34 cellular contexts compared by ENCODE assay signal in the genomic region with DNA sequence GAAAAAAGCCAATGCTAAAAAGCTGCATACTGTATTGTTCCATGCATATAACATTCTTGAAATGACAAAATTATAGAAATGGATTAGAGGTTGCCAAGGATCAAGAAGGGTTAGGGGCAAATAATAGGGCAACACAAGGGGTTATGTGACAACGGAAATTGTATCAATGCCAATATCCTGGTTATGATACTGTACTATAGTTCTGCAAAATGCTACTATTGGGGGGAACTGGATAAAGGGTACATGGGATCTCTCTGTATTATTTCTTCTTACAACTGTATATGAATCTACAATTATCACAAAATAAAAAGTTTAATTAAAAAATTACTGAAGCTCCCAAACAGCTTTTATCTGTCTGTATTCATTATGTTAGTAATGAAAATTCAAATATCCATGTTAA.
"Had no signal": no experiment of that assay in that cellular context is flagged by ENCODE, and none has a peak within 500 bp of the region (broad histone marks: within the 10 kb centered on the region; RNA-seq: fewer than 3 reads in every experiment).

No MANE protein-coding gene starts in this region.

- H3K36me3 ChIP-seq: adrenal gland, ascending aorta, brain microvascular endothelial cell, breast epithelium, cardiac muscle cell had no signal

- DNase-seq: activated effector memory CD4-positive, alpha-beta T cell treated with anti-CD3 and anti-CD28 coated beads, Interleukin-2, amount 50 U/mL, for 16 hours; activated effector memory CD4-positive, alpha-beta T cell treated with Interleukin-2 at 50 U/mL for 16 hours; activated gamma-delta T cell; activated gamma-delta T cell treated with Interleukin-2 at 50 U/mL for 16 hours; activated naive CD4-positive, alpha-beta T cell; activated naive CD4-positive, alpha-beta T cell treated with anti-CD3 and anti-CD28 coated beads for 36 hours; activated naive CD4-positive, alpha-beta T cell treated with anti-CD3 and anti-CD28 coated beads, Interleukin-2, amount 10 ng/mL, durations not matched to agents 7 days and 5 days; activated naive CD4-positive, alpha-beta T cell treated with anti-CD3 and anti-CD28 coated beads, Interleukin-2, amount 50 U/mL, for 16 hours; activated naive CD4-positive, alpha-beta T cell treated with Interleukin-2 at 50 U/mL for 16 hours; activated naive CD8-positive, alpha-beta T cell treated with anti-CD3 and anti-CD28 coated beads for 36 hours; activated naive CD8-positive, alpha-beta T cell treated with anti-CD3 and anti-CD28 coated beads, Interleukin-2, amount 10 ng/mL, durations not matched to agents 7 days and 5 days; activated naive CD8-positive, alpha-beta T cell treated with anti-CD3 and anti-CD28 coated beads, Interleukin-2, amount 50 U/mL, for 24 hours; activated T-cell treated with anti-CD3 and anti-CD28 coated beads, Interleukin-2, amount 50 U/mL, for 1 hour; activated T-cell treated with anti-CD3 and anti-CD28 coated beads, Interleukin-2, amount 50 U/mL, for 24 hours; activated T-cell treated with anti-CD3 and anti-CD28 coated beads, Interleukin-2, amount 50 U/mL, for 4 hours; activated T-cell treated with anti-CD3 and anti-CD28 coated beads, Interleukin-2, amount 50 U/mL, for 48 hours; activated T-cell treated with anti-CD3 and anti-CD28 coated beads, Interleukin-2, amount 50 U/mL, for 72 hours; adrenal gland; amniotic stem cell; amygdala; anterior cingulate cortex; aorta; body of pancreas; brain microvascular endothelial cell; caudate nucleus; central memory CD4-positive, alpha-beta T cell; cerebellar nuclear complex had no signal

- ATAC-seq: activated naive CD4-positive, alpha-beta T cell treated with anti-CD3 and anti-CD28 coated beads, Interleukin-2, amount 50 U/mL, for 72 hours; activated naive CD8-positive, alpha-beta T cell treated with anti-CD3 and anti-CD28 coated beads, Interleukin-2, amount 50 U/mL, for 24 hours; activated T-cell treated with anti-CD3 and anti-CD28 coated beads, Interleukin-2, amount 50 U/mL, for 4 hours; activated T-cell treated with anti-CD3 and anti-CD28 coated beads, Interleukin-2, amount 50 U/mL, for 72 hours; activated T-helper 17 cell treated with anti-CD3 and anti-CD28 coated beads, Interleukin-2, amount 50 U/mL, for 72 hours; body of pancreas had no signal

- H3K4me1 ChIP-seq: breast epithelium had no signal

- H3K4me3 ChIP-seq: adrenal gland, ascending aorta, body of pancreas, breast epithelium, cardiac muscle cell had no signal

- H3K27ac ChIP-seq: adrenal gland, ascending aorta, body of pancreas, brain microvascular endothelial cell, breast epithelium, cardiac muscle cell had no signal

- H3K9me3 ChIP-seq: adrenal gland, ascending aorta, body of pancreas, breast epithelium had no signal

- H3K27me3 ChIP-seq: adrenal gland, ascending aorta, body of pancreas, brain microvascular endothelial cell, breast epithelium, cardiac muscle cell had no signal

- FAIRE-seq: astrocyte, bronchial epithelial cell had no signal
